In genomic region chr1:151293093-151293492, GRCh38 we compare ENCODE assay signal across 1 cellular context.
TF ChIP-seq lines count a peak whose summit lies in the region.

No MANE protein-coding gene starts in this region.

TF ChIP-seq in H1, 55 proteins besides CTCF, POLR2A, EP300 and RAD21:
- TF ChIP-seq POLR2AphosphoS5 (IDR thresholded peaks at IDR 0.05; ENCODE audit: low read depth, low read length) (0 out of 2 replicates have a peak, but pooled peaks have one; percentile 2), SP2 (IDR thresholded peaks at IDR 0.05; ENCODE audit: low read length) (no peak), PHF8 (conservative IDR thresholded peaks at IDR 0.05; ENCODE audit: low read depth, low read length) (no peak), BRCA1 (IDR thresholded peaks at IDR 0.05; ENCODE audit: low read depth, low read length) (no peak)
TF ChIP-seq in H1: peak in this region for 1.
